Comparison of ENCODE assay signal across 1 cellular context in genomic region chr16:89577055-89577759, GRCh38.
TF ChIP-seq lines count a peak whose summit lies in the region.

No MANE protein-coding gene starts in this region.

TF ChIP-seq in HEK293T, 16 proteins besides CTCF, POLR2A, EP300 and RAD21:
- no peak for TF ChIP-seq NFRKB (IDR thresholded peaks at IDR 0.05)
- no peak for TF ChIP-seq ELF4 (IDR thresholded peaks at IDR 0.05)
- TF ChIP-seq HDGF (IDR thresholded peaks at IDR 0.05; ENCODE audit: borderline replicate concordance), result no peak
- TF ChIP-seq FOXA1 (IDR thresholded peaks at IDR 0.05), result no peak
- TF ChIP-seq ARNT (IDR thresholded peaks at IDR 0.05), result no peak
- no peak for TF ChIP-seq FOXM1 (IDR thresholded peaks at IDR 0.05; ENCODE audit: borderline replicate concordance)
- no peak for TF ChIP-seq TARDBP (IDR thresholded peaks at IDR 0.05)
- TF ChIP-seq SUZ12 (IDR thresholded peaks at IDR 0.05), result no peak
- no peak for TF ChIP-seq BHLHE40 (IDR thresholded peaks at IDR 0.05; ENCODE audit: borderline replicate concordance)
- TF ChIP-seq L3MBTL2 (conservative IDR thresholded peaks at IDR 0.05), result no peak
- no peak for TF ChIP-seq SP1 (IDR thresholded peaks at IDR 0.05)
- no peak for TF ChIP-seq CTBP1 (IDR thresholded peaks at IDR 0.05; ENCODE audit: borderline replicate concordance)
- TF ChIP-seq ZNF384 (IDR thresholded peaks at IDR 0.05), result no peak
- TF ChIP-seq FOXK2 (IDR thresholded peaks at IDR 0.05), result no peak
- no peak for TF ChIP-seq LEF1 (IDR thresholded peaks at IDR 0.05; ENCODE audit: borderline replicate concordance)
